Comparison of ENCODE assay signal across 19 cellular contexts in genomic region chr14:61266436-61267220, GRCh38. TPM values are rescaled to one million over a fixed set of nuclear protein-coding genes. Genes with fewer than 3 reads are reported as not detected.
"Had no signal": no experiment of that assay in that cellular context is flagged by ENCODE, and none has a peak within 500 bp of the region (broad histone marks: within the 10 kb centered on the region; RNA-seq: fewer than 3 reads in every experiment).

No MANE protein-coding gene starts in this region.

- H3K36me3 ChIP-seq: lower lobe of right lung had no signal

- H3K27ac ChIP-seq: lower lobe of right lung had no signal

- H3K4me3 ChIP-seq: coronary artery, lower lobe of right lung had no signal

- DNase-seq: activated CD4-positive, alpha-beta memory T cell treated with anti-CD3 and anti-CD28 coated beads for 36 hours; activated CD4-positive, alpha-beta T cell treated with anti-CD3 and anti-CD28 coated beads for 4 hours; activated CD8-positive, alpha-beta memory T cell treated with anti-CD3 and anti-CD28 coated beads, Interleukin-2, amount 10 ng/mL, durations not matched to agents 7 days and 5 days; activated naive CD4-positive, alpha-beta T cell treated with anti-CD3 and anti-CD28 coated beads, Interleukin-2, amount 10 ng/mL, durations not matched to agents 7 days and 5 days; activated naive CD8-positive, alpha-beta T cell treated with anti-CD3 and anti-CD28 coated beads, Interleukin-2, amount 50 U/mL, for 24 hours; activated T-cell treated with anti-CD3 and anti-CD28 coated beads, Interleukin-2, amount 50 U/mL, for 1 hour; aorta; erythroblast; lower lobe of right lung; posterior cingulate gyrus; retina; stimulated activated CD4-positive, alpha-beta T cell treated with anti-CD3 and anti-CD28 coated beads, Interleukin-12 subunit alpha, Interleukin-12 subunit beta, amount 100 ng/mL, for 4 hours; stimulated activated CD4-positive, alpha-beta T cell treated with anti-CD3 and anti-CD28 coated beads, Interleukin-1b, Interleukin-23, amount 100 ng/mL, for 48 hours; stimulated activated CD8-positive, alpha-beta memory T cell treated with anti-CD3 and anti-CD28 coated beads, Interleukin-4, amount 100 ng/mL, for 48 hours; stimulated activated naive CD4-positive, alpha-beta T cell had no signal

- ATAC-seq: activated CD8-positive, alpha-beta memory T cell treated with anti-CD3 and anti-CD28 coated beads, Interleukin-2, amount 10 ng/mL, durations not matched to agents 7 days and 5 days; activated naive CD8-positive, alpha-beta T cell treated with anti-CD3 and anti-CD28 coated beads, Interleukin-2, amount 50 U/mL, for 24 hours; lower lobe of right lung; natural killer cell treated with Interleukin-12 subunit alpha and Interleukin-12 subunit beta and Interleukin-15 and Interleukin-18, amount 100 ng/mL, for 72 hours; WTC11 had no signal

- H3K9me3 ChIP-seq: lower lobe of right lung had no signal

RNA-seq across cellular contexts. Expression of gene TMEM30B, which starts 14.5 kb away (rescaled TPM):
- total RNA-seq: fibroblast of villous mesenchyme had no signal
